In genomic region chr12:48157016-48157888, GRCh38 we compare ENCODE assay signal across 1 cellular context.
A peak's percentile ranks its signal among the peaks of the same experiment; 100 is the strongest.
TF ChIP-seq lines count a peak whose summit lies in the region.

Gene ASB8, minus strand, starts transcription at chr12:48157515. Its CDS starts 4,019 bp downstream, at chr12:48153496.

TF ChIP-seq in WTC11, 78 proteins besides CTCF, POLR2A, EP300 and RAD21 (continued from another document):
- TF ChIP-seq TEAD1 (CRISPR knock-in tag; IDR thresholded peaks at IDR 0.05) (peak; percentile 72; the same call in 1 of the 2 replicates), ARID4B (CRISPR knock-in tag; IDR thresholded peaks at IDR 0.05; ENCODE audit: borderline replicate concordance) (peak; percentile 90; the same call in 1 of the 2 replicates), ZNF532 (CRISPR knock-in tag; IDR thresholded peaks at IDR 0.05; ENCODE audit: borderline replicate concordance) (no peak), ATF1 (CRISPR knock-in tag; IDR thresholded peaks at IDR 0.05) (no peak), FOXJ3 (CRISPR knock-in tag; IDR thresholded peaks at IDR 0.05; ENCODE audit: borderline replicate concordance) (no peak), GTF2I (CRISPR knock-in tag; conservative IDR thresholded peaks at IDR 0.05) (no peak), SP1 (CRISPR knock-in tag; conservative IDR thresholded peaks at IDR 0.05) (peak; percentile 55), RORB (CRISPR knock-in tag; IDR thresholded peaks at IDR 0.05) (no peak), FOXP1 (CRISPR knock-in tag; IDR thresholded peaks at IDR 0.05; ENCODE audit: borderline replicate concordance) (no peak), ZNF263 (CRISPR knock-in tag; IDR thresholded peaks at IDR 0.05; ENCODE audit: low read depth) (no peak), NR2C2 (CRISPR knock-in tag; IDR thresholded peaks at IDR 0.05) (peak; percentile 96), FOXK1 (CRISPR knock-in tag; IDR thresholded peaks at IDR 0.05) (peak; percentile 98), PRDM15 (CRISPR knock-in tag; IDR thresholded peaks at IDR 0.05) (no peak), GABPB1 (CRISPR knock-in tag; IDR thresholded peaks at IDR 0.05) (peak; percentile 89), KAT7 (CRISPR knock-in tag; IDR thresholded peaks at IDR 0.05; ENCODE audit: borderline replicate concordance) (no peak), RELA (CRISPR knock-in tag; IDR thresholded peaks at IDR 0.05; ENCODE audit: borderline replicate concordance) (no peak), CDX4 (CRISPR knock-in tag; IDR thresholded peaks at IDR 0.05; ENCODE audit: borderline replicate concordance) (no peak), ATF2 (CRISPR knock-in tag; IDR thresholded peaks at IDR 0.05; ENCODE audit: borderline replicate concordance, low read depth) (no peak), FOXP4 (CRISPR knock-in tag; IDR thresholded peaks at IDR 0.05) (no peak)
